ENCODE assay signal across 19 cellular contexts in the genomic region with DNA sequence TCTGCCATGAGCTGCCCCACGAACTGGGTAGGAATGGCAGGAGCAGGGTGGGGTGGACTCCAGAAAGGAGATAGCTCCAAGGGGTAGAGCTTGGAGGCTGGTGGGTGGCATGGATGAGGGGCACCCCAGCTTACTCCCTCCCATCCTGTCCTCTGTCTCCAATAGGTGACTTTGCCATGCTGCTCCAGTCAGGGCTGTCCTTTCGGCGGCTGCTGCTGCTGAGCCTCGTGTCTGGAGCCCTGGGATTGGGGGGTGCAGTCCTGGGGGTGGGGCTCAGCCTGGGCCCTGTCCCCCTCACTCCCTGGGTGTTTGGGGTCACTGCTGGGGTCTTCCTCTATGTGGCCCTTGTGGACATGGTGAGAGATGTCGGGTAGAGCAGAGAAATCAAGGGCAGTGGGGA. TPM values are rescaled to one million over a fixed set of nuclear protein-coding genes. Genes with fewer than 3 reads are reported as not detected.
"Had no signal": no experiment of that assay in that cellular context is flagged by ENCODE, and none has a peak within 500 bp of the region (broad histone marks: within the 10 kb centered on the region; RNA-seq: fewer than 3 reads in every experiment).

No MANE protein-coding gene starts in this region.

- H3K27ac Mint-ChIP-seq: dendritic cell treated with granulocyte-macrophage colony-stimulating factor and Interleukin-4, amounts not matched to agents 40 ng/mL and 50 ng/mL, for 4 days; natural killer cell treated with Interleukin-12 subunit alpha and Interleukin-12 subunit beta and Interleukin-15 and Interleukin-18, amount 100 ng/mL, for 72 hours; type B pancreatic cell had no signal

- H3K27ac ChIP-seq: foreskin keratinocyte, left ventricle myocardium inferior, right atrium auricular region had no signal

- H3K27me3 Mint-ChIP-seq: effector memory CD8-positive, alpha-beta T cell; natural killer cell treated with Interleukin-12 subunit alpha and Interleukin-12 subunit beta and Interleukin-15 and Interleukin-18, amount 100 ng/mL, for 72 hours; type B pancreatic cell had no signal

- DNase-seq: effector memory CD8-positive, alpha-beta T cell; erythroblast; foreskin keratinocyte; immature natural killer cell; left ventricle myocardium inferior; mesenchymal stem cell; midbrain; small intestine; stimulated activated CD4-positive, alpha-beta T cell treated with anti-CD3 and anti-CD28 coated beads, Interleukin-12 subunit alpha, Interleukin-12 subunit beta, amount 100 ng/mL, for 4 hours; stimulated activated naive CD4-positive, alpha-beta T cell treated with Interleukin-2 at 50 U/mL for 16 hours had no signal

- FAIRE-seq: colon, keratinocyte, small intestine, urothelium cell line had no signal

- H3K36me3 Mint-ChIP-seq: natural killer cell treated with Interleukin-12 subunit alpha and Interleukin-12 subunit beta and Interleukin-15 and Interleukin-18, amount 100 ng/mL, for 72 hours had no signal

- H3K9me3 ChIP-seq: left ventricle myocardium inferior, right atrium auricular region had no signal

- H3K4me1 ChIP-seq: foreskin keratinocyte, left ventricle myocardium inferior, right atrium auricular region had no signal

- H3K27me3 ChIP-seq: foreskin keratinocyte, right atrium auricular region had no signal

- H3K4me3 ChIP-seq: left ventricle myocardium inferior, lung, right atrium auricular region had no signal

- H3K4me1 Mint-ChIP-seq: immature natural killer cell had no signal

- H3K4me3 Mint-ChIP-seq: dendritic cell treated with granulocyte-macrophage colony-stimulating factor and Interleukin-4, amounts not matched to agents 40 ng/mL and 50 ng/mL, for 4 days; effector memory CD8-positive, alpha-beta T cell; immature natural killer cell; natural killer cell treated with Interleukin-12 subunit alpha and Interleukin-12 subunit beta and Interleukin-15 and Interleukin-18, amount 100 ng/mL, for 72 hours; type B pancreatic cell had no signal

- ATAC-seq: effector memory CD8-positive, alpha-beta T cell; foreskin keratinocyte had no signal

- H3K9me3 Mint-ChIP-seq: dendritic cell treated with granulocyte-macrophage colony-stimulating factor and Interleukin-4, amounts not matched to agents 40 ng/mL and 50 ng/mL, for 4 days; effector memory CD8-positive, alpha-beta T cell; immature natural killer cell; natural killer cell treated with Interleukin-12 subunit alpha and Interleukin-12 subunit beta and Interleukin-15 and Interleukin-18, amount 100 ng/mL, for 72 hours; type B pancreatic cell had no signal

RNA-seq across cellular contexts. Expression of a gene that starts 7.1 kb away (rescaled TPM):
- total RNA-seq: left ventricle myocardium inferior, omental fat pad, right atrium auricular region had no signal
- polyA plus RNA-seq: immature natural killer cell, keratinocyte had no signal
